ENCODE assay signal across 9 cellular contexts in the genomic region with DNA sequence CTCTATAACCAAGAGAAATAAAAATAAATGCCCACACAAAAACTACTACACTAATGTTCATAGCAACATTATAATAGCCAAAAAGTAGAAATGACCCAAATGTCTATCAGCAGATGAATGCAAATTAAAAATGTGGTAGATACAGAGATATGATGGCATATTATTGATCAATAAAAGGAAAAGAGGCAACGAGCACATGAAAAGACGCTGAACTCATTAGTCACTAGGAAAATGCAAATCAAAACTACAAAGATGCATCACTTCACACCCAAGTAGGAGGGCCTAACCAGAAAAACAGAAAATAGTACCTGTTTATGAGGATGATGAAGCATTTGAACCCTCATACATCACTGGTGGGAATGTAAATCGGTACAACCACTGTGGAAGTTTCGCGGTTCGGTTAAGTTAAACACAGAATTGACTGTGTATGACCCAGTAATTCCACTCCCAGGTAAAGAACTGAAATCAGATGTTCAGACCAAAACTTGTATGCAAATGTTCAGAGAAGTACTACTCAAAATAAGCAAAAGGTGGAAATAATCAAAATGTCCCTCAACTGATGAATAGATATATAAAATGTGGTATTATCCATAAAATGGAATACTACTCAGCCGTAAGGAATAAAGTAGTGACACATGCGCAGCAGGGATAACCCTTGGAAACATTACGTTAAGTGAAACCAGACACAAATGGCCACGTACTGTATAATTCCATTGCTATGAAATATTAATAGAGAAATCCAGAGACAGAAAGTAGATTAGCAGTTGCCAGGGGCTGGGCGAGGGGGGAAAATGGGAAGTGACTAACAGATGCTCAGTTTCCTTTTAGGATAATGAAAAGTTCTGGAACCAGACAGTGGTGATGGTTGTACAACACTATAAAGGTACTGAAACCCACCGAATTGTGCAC. TPM values are rescaled to one million over a fixed set of nuclear protein-coding genes. Genes with fewer than 3 reads are reported as not detected.
DNase-seq lines count a peak whose midpoint lies in the region; ATAC-seq and TF ChIP-seq lines count a peak whose summit lies in the region.
"Had no signal": no experiment of that assay in that cellular context is flagged by ENCODE, and none has a peak within 500 bp of the region (broad histone marks: within the 10 kb centered on the region; RNA-seq: fewer than 3 reads in every experiment).

No MANE protein-coding gene starts in this region.

- TF ChIP-seq CTCF in VCaP (conservative IDR thresholded peaks at IDR 0.05) (no peak), left ventricle myocardium inferior (IDR thresholded peaks at IDR 0.05; ENCODE audit: borderline replicate concordance) (no peak)

- H3K4me3 Mint-ChIP-seq in immature natural killer cell: peak overlapping the region in 4 of 5 donors; percentile 7 to 67 (median 40)

- H4K20me1 ChIP-seq in BLaER1: peaks cover 78% of the 10 kb centered on the region

- H3K4me3 ChIP-seq in BLaER1 (no peak overlapping the region), left ventricle myocardium inferior (no peak overlapping the region)
- H3K4me3 ChIP-seq: body of pancreas had no signal

- H3K27ac Mint-ChIP-seq in immature natural killer cell: peak overlapping the region; percentile 24 to 74 (median 52)

- H3K27ac ChIP-seq in BLaER1 (no peak overlapping the region), VCaP (0 out of 2 replicates have a peak overlapping the region, but pooled peaks have one; percentile 98), left ventricle myocardium inferior (replicated peaks) (no peak overlapping the region)

- peaks cover 50 to 65% of the 10 kb centered on the region in 2 donors for H3K4me1 Mint-ChIP-seq in immature natural killer cell

- H3K27me3 ChIP-seq in BLaER1 (no peaks in the 10 kb centered on the region), left ventricle myocardium inferior (ENCODE audit: low read depth) (no peaks in the 10 kb centered on the region)
- H3K27me3 ChIP-seq: body of pancreas had no signal

- DNase-seq in immature natural killer cell (no peak), left ventricle myocardium inferior (no peak), NCI-H1436 (lab: John Stamatoyannopoulos, UW) (no peak), SK-N-DZ (ENCODE audit: low spot score) (no peak), superior temporal gyrus (ENCODE audit: extremely low spot score) (no peak)
- DNase-seq: body of pancreas had no signal

- peak; percentile 29 for ATAC-seq in GM21786 (IDR thresholded peaks at IDR 0.05; ENCODE audit: unreplicated experiment)
- ATAC-seq: body of pancreas had no signal

- peaks cover 20% of the 10 kb centered on the region for H3K9me3 ChIP-seq in BLaER1
- H3K9me3 ChIP-seq in left ventricle myocardium inferior (replicated peaks): peaks cover 6% of the 10 kb centered on the region
- H3K9me3 ChIP-seq: body of pancreas had no signal

- H3K4me1 ChIP-seq in BLaER1: peaks cover 51% of the 10 kb centered on the region
- peaks cover 52% of the 10 kb centered on the region for H3K4me1 ChIP-seq in left ventricle myocardium inferior

- H3K9ac ChIP-seq in BLaER1: no peak overlapping the region

- H3K36me3 ChIP-seq in BLaER1: peaks cover 13% of the 10 kb centered on the region
- H3K36me3 ChIP-seq in left ventricle myocardium inferior: no peaks in the 10 kb centered on the region

- no peaks in the 10 kb centered on the region for H3K9me3 Mint-ChIP-seq in immature natural killer cell

- intact Hi-C loops in left ventricle myocardium inferior (cut with micrococcal nuclease): no loop called here

- H3K4me2 ChIP-seq in BLaER1: peak overlapping the region; percentile 95

- H3K27me3 Mint-ChIP-seq in immature natural killer cell (ENCODE audit: low read depth in 3 of 3): peaks cover 11 to 17% (median 11%) of the 10 kb centered on the region in 3 donors

- H3K36me3 Mint-ChIP-seq in immature natural killer cell: no peaks in the 10 kb centered on the region

RNA-seq across cellular contexts. Expression of a gene that starts 3.1 kb away (rescaled TPM):
- 10 to 100 TPM; 24.9 to 31.8 (median 26.3) TPM for polyA plus RNA-seq in immature natural killer cell
- 39.1 TPM for total RNA-seq in left ventricle myocardium inferior
- 15.0 and 31.4 TPM in 2 replicates for polyA plus RNA-seq in SK-N-DZ (2014; cell fraction: cytosol; rRNA removed)
- 46.5 and 55.7 TPM in 2 replicates for polyA plus RNA-seq in SK-N-DZ (2014; cell fraction: nucleus; rRNA removed)

RNA-seq across cellular contexts. Expression of a gene that starts 32.2 kb away (rescaled TPM):
- under 1 TPM in 2 of 3 donors, not detected in 1; 0.12 to 0.29 TPM for polyA plus RNA-seq in immature natural killer cell
- not detected for total RNA-seq in left ventricle myocardium inferior
- polyA plus RNA-seq in SK-N-DZ (2014; cell fraction: cytosol; rRNA removed): 0.05 TPM in 1 of 2 replicates, not detected in the other
- 0.05 TPM in 1 of 2 replicates, not detected in the other for polyA plus RNA-seq in SK-N-DZ (2014; cell fraction: nucleus; rRNA removed)
